ENCODE assay signal across 20 cellular contexts in the genomic region with DNA sequence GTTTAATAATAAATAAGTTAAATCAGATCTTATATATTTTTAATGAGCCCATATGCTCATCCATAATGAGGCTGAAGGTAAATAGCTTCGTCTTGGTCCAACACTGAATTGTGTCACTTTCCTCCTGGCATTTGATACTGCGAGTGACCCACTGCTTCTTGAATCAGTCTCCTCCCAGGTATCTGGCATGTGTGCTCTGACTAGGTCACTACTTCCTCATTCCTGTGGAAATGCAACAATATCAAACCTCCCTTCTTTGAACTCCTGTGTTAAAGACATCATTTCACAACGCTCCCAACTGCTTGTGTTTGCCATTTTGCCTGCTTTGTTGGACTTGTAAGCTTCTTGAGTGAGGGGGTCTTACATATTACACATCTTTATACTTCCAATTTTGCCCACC.
"Had no signal": no experiment of that assay in that cellular context is flagged by ENCODE, and none has a peak within 500 bp of the region (broad histone marks: within the 10 kb centered on the region; RNA-seq: fewer than 3 reads in every experiment).

No MANE protein-coding gene starts in this region.

- DNase-seq: activated CD4-positive, alpha-beta T cell treated with anti-CD3 and anti-CD28 coated beads for 1 hour; activated CD4-positive, alpha-beta T cell treated with anti-CD3 and anti-CD28 coated beads, Interleukin-2, amount 50 U/mL, for 48 hours; activated CD8-positive, alpha-beta memory T cell treated with anti-CD3 and anti-CD28 coated beads, Interleukin-2, amount 10 ng/mL, durations not matched to agents 7 days and 5 days; activated naive CD4-positive, alpha-beta T cell treated with anti-CD3 and anti-CD28 coated beads for 36 hours; activated naive CD8-positive, alpha-beta T cell treated with anti-CD3 and anti-CD28 coated beads, Interleukin-2, amount 50 U/mL, for 24 hours; activated T-cell treated with anti-CD3 and anti-CD28 coated beads, Interleukin-2, amount 50 U/mL, for 1 hour; aorta; effector memory CD8-positive, alpha-beta T cell; gastrocnemius medialis; heart right ventricle; left colon; midbrain; right cardiac atrium; stimulated activated CD4-positive, alpha-beta T cell treated with anti-CD3 and anti-CD28 coated beads, Interleukin-15, amount 100 ng/mL, for 24 hours; stimulated activated CD4-positive, alpha-beta T cell treated with anti-CD3 and anti-CD28 coated beads, Interleukin-4, amount 100 ng/mL, for 24 hours; stimulated activated naive CD4-positive, alpha-beta T cell; transverse colon had no signal

- H3K27ac ChIP-seq: gastrocnemius medialis, heart right ventricle, skin epidermis, transverse colon, VCaP had no signal

- ATAC-seq: activated CD8-positive, alpha-beta memory T cell treated with anti-CD3 and anti-CD28 coated beads, Interleukin-2, amount 10 ng/mL, durations not matched to agents 7 days and 5 days; activated naive CD8-positive, alpha-beta T cell treated with anti-CD3 and anti-CD28 coated beads, Interleukin-2, amount 50 U/mL, for 24 hours; effector memory CD8-positive, alpha-beta T cell; gastrocnemius medialis; heart right ventricle; left colon; right cardiac atrium had no signal

- H3K9me3 ChIP-seq: gastrocnemius medialis, heart right ventricle, transverse colon had no signal

- H3K4me3 ChIP-seq: gastrocnemius medialis, heart right ventricle, lung, skin epidermis, transverse colon had no signal

- H3K36me3 ChIP-seq: gastrocnemius medialis, heart right ventricle, transverse colon had no signal
